ENCODE assay signal across 8 cellular contexts in genomic region chr7:90346326-90347125, GRCh38. TPM values are rescaled to one million over a fixed set of nuclear protein-coding genes. Genes with fewer than 3 reads are reported as not detected.
DNase-seq lines count a peak whose midpoint lies in the region; ATAC-seq and TF ChIP-seq lines count a peak whose summit lies in the region.

GTPBP10 (plus strand) TSS chr7:90346716; CDS start chr7:90346742, 26 bp downstream.

- peaks cover 44 to 59% of the 10 kb centered on the region in 2 donors for H3K4me1 Mint-ChIP-seq in immature natural killer cell

- H3K36me3 Mint-ChIP-seq in immature natural killer cell, result peaks cover 5 to 9% (median 7%) of the 10 kb centered on the region in 3 donors

- H3K4me3 ChIP-seq in WI38 (ENCODE audit: low read depth, low read length), result peak within 1 kb of the TSS; percentile 89
- H3K4me3 ChIP-seq in cardiac fibroblast (replicated peaks in 1 of 2; ENCODE audit: low read depth in 2 of 2, low read length in 2 of 2), result peak within 1 kb of the TSS; percentile 88 to 93

- H3K27ac Mint-ChIP-seq in immature natural killer cell, result peak within 1 kb of the TSS; percentile 97 to 99 (median 98)

- H3K27me3 Mint-ChIP-seq in immature natural killer cell (ENCODE audit: low read depth in 3 of 3), result peaks cover 9 to 17% (median 13%) of the 10 kb centered on the region in 3 donors

- H3K4me3 Mint-ChIP-seq in immature natural killer cell, result peak within 1 kb of the TSS; percentile 95 to 99 (median 98)

- no peaks in the 10 kb centered on the region for H3K9me3 Mint-ChIP-seq in immature natural killer cell

- ATAC-seq in GM18907 (IDR thresholded peaks at IDR 0.05; ENCODE audit: unreplicated experiment) (peak; percentile 97), HG03159 (IDR thresholded peaks at IDR 0.05; ENCODE audit: unreplicated experiment) (peak; percentile 94)

- peak; percentile 97 for DNase-seq in AG08396 (ENCODE audit: low spot score)
- DNase-seq in NCI-H2227 (lab: John Stamatoyannopoulos, UW; ENCODE audit: unreplicated experiment), result peak; percentile 97
- DNase-seq in cardiac fibroblast (ENCODE audit: low read depth in 2 of 2), result peak; percentile 96 to 97
- DNase-seq in immature natural killer cell, result peak; percentile 93 to 95 (median 94)
- peak; percentile 90 for DNase-seq in smooth muscle cell of the brain vasculature (ENCODE audit: low read depth, low spot score)

- TF ChIP-seq CTCF in WI38 (IDR thresholded peaks at IDR 0.05; ENCODE audit: low read depth, low read length), result peak; percentile 62
- peak; percentile 85 for TF ChIP-seq CTCF in cardiac fibroblast (IDR thresholded peaks at IDR 0.05; ENCODE audit: low read depth, low read length)

RNA-seq across cellular contexts. Expression of gene GTPBP10, which starts in this region (rescaled TPM):
- 10 to 100 TPM; 18.7 to 31.3 (median 30.1) TPM for polyA plus RNA-seq in immature natural killer cell

Comparison
In these comparisons a context has a peak if more than half of its experiments do, and no peak if none do; other contexts are left out.
1. Peak in every context shown above with its lines: DNase-seq, ATAC-seq and H3K4me3 ChIP-seq.